14 cellular contexts compared by ENCODE assay signal in genomic region chr10:48494611-48495010, GRCh38.
"Had no signal": no experiment of that assay in that cellular context is flagged by ENCODE, and none has a peak within 500 bp of the region (broad histone marks: within the 10 kb centered on the region; RNA-seq: fewer than 3 reads in every experiment).

No MANE protein-coding gene starts in this region.

- H3K4me1 ChIP-seq: pancreas, upper lobe of right lung had no signal

- H3K36me3 Mint-ChIP-seq: memory B cell, T-cell had no signal

- H3K4me3 Mint-ChIP-seq: memory B cell, neural crest cell had no signal

- H3K27ac Mint-ChIP-seq: memory B cell, T-cell had no signal

- H3K36me3 ChIP-seq: esophagus squamous epithelium, left ventricle myocardium inferior, pancreas, upper lobe of right lung had no signal

- H3K9me3 ChIP-seq: esophagus squamous epithelium, left ventricle myocardium inferior, pancreas, upper lobe of right lung had no signal

- H3K9me3 Mint-ChIP-seq: memory B cell, neural crest cell, T-cell had no signal

- H3K4me3 ChIP-seq: esophagus squamous epithelium, left ventricle myocardium inferior, pancreas, upper lobe of right lung had no signal

- H3K27ac ChIP-seq: esophagus squamous epithelium, left ventricle myocardium inferior, pancreas, upper lobe of right lung had no signal

- DNase-seq: activated CD4-positive, alpha-beta T cell treated with anti-CD3 and anti-CD28 coated beads, Interleukin-2, amount 50 U/mL, for 1 hour; activated CD4-positive, CD25-positive, alpha-beta regulatory T cell; activated naive CD4-positive, alpha-beta T cell treated with anti-CD3 and anti-CD28 coated beads, Interleukin-2, amount 50 U/mL, for 16 hours; amygdala; esophagus squamous epithelium; foreskin fibroblast; left ventricle myocardium inferior; pancreas; stimulated activated CD4-positive, alpha-beta T cell treated with anti-CD3 and anti-CD28 coated beads, Interleukin-12 subunit alpha, Interleukin-12 subunit beta, amount 100 ng/mL, for 4 hours; stimulated activated naive CD8-positive, alpha-beta T cell treated with anti-CD3 and anti-CD28 coated beads, Interleukin-15, Interleukin-2, amounts not matched to agents 100 U/mL and 50 U/mL, for 24 hours; T-cell; upper lobe of right lung had no signal

- ATAC-seq: pancreas; stimulated activated naive CD8-positive, alpha-beta T cell treated with anti-CD3 and anti-CD28 coated beads, Interleukin-15, Interleukin-2, amounts not matched to agents 100 U/mL and 50 U/mL, for 24 hours; upper lobe of right lung had no signal
